1 cellular context compared by ENCODE assay signal in the genomic region with DNA sequence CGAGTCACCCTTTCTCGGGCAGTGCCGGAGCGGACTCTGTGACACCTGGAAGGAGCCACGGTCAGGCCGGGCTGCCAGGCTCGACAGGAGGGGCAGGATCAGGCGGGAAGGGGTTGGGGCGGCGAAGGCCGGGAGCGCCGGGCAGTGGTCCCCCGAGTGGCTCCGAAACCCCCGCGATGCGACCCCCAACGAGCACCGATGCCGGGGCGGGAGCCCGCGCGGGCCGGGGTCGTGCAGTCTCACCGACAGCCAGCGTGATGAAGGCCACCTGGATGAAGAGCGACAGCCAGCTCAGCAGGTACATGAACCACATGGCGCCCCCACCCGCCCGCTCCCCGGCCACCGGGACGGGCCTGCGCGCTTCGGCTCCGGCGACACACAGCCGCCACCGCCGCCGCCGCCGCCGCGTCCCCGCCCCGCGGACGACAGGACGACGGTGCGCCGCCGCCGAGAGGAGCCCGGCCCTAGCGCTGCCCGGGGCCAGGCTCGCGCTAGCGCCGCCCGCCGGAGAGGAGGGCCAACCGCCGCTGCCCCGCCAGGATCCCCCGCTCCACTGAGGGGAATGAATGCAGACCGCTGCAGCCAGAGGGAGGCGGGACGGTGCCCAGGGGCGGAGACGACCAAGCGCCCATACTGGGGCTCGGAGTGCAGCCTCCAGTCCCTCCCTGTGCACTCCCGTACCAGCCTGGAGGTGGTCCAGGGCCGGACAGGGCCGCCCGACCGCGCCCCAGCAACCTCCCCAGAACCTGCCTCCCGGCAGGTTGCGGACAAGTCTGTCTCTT.
TF ChIP-seq lines count a peak whose summit lies in the region.

TSS of gene TEX261 (minus strand) at position 429 of the 782 bp plus-strand sequence. CDS start at position 313, 116 bp downstream.

TF ChIP-seq in HepG2, 621 proteins besides CTCF, POLR2A, EP300 and RAD21 (continued from another document and continues in another):
- no peak for TF ChIP-seq CERS6 (CRISPR knock-in tag; IDR thresholded peaks at IDR 0.05)
- TF ChIP-seq THAP11 (CRISPR knock-in tag; IDR thresholded peaks at IDR 0.05) = peak; percentile 90
- TF ChIP-seq, protein P1, sequence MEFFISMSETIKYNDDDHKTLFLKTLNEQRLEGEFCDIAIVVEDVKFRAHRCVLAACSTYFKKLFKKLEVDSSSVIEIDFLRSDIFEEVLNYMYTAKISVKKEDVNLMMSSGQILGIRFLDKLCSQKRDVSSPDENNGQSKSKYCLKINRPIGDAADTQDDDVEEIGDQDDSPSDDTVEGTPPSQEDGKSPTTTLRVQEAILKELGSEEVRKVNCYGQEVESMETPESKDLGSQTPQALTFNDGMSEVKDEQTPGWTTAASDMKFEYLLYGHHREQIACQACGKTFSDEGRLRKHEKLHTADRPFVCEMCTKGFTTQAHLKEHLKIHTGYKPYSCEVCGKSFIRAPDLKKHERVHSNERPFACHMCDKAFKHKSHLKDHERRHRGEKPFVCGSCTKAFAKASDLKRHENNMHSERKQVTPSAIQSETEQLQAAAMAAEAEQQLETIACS (CRISPR knock-in tag; IDR thresholded peaks at IDR 0.05) = no peak; the same call in none of the 2 replicates
- no peak; the same call in 1 of the 2 replicates for TF ChIP-seq ZNF670 (CRISPR knock-in tag; IDR thresholded peaks at IDR 0.05; ENCODE audit: borderline replicate concordance)
- TF ChIP-seq ZNF260 (CRISPR knock-in tag; IDR thresholded peaks at IDR 0.05; ENCODE audit: borderline replicate concordance, low read depth) = no peak
- TF ChIP-seq, protein P2, sequence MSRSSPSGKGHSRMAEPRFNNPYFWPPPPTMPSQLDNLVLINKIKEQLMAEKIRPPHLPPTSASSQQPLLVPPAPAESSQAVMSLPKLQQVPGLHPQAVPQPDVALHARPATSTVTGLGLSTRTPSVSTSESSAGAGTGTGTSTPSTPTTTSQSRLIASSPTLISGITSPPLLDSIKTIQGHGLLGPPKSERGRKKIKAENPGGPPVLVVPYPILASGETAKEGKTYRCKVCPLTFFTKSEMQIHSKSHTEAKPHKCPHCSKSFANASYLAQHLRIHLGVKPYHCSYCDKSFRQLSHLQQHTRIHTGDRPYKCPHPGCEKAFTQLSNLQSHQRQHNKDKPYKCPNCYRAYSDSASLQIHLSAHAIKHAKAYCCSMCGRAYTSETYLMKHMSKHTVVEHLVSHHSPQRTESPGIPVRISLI (CRISPR knock-in tag; IDR thresholded peaks at IDR 0.05; ENCODE audit: borderline replicate concordance) = no peak
- no peak for TF ChIP-seq ZNF3 (CRISPR knock-in tag; IDR thresholded peaks at IDR 0.05)
- TF ChIP-seq MBNL3 (CRISPR knock-in tag; conservative IDR thresholded peaks at IDR 0.05) = no peak
- TF ChIP-seq FOXA1 (IDR thresholded peaks at IDR 0.05) = no peak
- no peak for TF ChIP-seq FOXA1 (CRISPR knock-in tag; IDR thresholded peaks at IDR 0.05)
- TF ChIP-seq PPARG (CRISPR knock-in tag; conservative IDR thresholded peaks at IDR 0.05) = peak; percentile 36; the same call in 1 of the 2 replicates
- TF ChIP-seq, protein P3, sequence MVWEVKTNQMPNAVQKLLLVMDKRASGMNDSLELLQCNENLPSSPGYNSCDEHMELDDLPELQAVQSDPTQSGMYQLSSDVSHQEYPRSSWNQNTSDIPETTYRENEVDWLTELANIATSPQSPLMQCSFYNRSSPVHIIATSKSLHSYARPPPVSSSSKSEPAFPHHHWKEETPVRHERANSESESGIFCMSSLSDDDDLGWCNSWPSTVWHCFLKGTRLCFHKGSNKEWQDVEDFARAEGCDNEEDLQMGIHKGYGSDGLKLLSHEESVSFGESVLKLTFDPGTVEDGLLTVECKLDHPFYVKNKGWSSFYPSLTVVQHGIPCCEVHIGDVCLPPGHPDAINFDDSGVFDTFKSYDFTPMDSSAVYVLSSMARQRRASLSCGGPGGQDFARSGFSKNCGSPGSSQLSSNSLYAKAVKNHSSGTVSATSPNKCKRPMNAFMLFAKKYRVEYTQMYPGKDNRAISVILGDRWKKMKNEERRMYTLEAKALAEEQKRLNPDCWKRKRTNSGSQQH (CRISPR knock-in tag; IDR thresholded peaks at IDR 0.05; ENCODE audit: low read depth) = peak; percentile 78; the same call in 1 of the 2 replicates
- no peak; the same call in 1 of the 2 replicates for TF ChIP-seq ZNF609 (CRISPR knock-in tag; IDR thresholded peaks at IDR 0.05; ENCODE audit: borderline replicate concordance)
- TF ChIP-seq ELF1 (CRISPR knock-in tag; IDR thresholded peaks at IDR 0.05) = no peak; the same call in 1 of the 2 replicates
- TF ChIP-seq GLI4 (CRISPR knock-in tag; IDR thresholded peaks at IDR 0.05; ENCODE audit: borderline replicate concordance) = peak; percentile 57; the same call in 1 of the 2 replicates
- TF ChIP-seq CHD4 (IDR thresholded peaks at IDR 0.05; ENCODE audit: borderline replicate concordance, low read length) = no peak
- peak; percentile 80 for TF ChIP-seq HIC2 (CRISPR knock-in tag; IDR thresholded peaks at IDR 0.05; ENCODE audit: low read depth)
- no peak for TF ChIP-seq ZNF337 (CRISPR knock-in tag; IDR thresholded peaks at IDR 0.05; ENCODE audit: borderline replicate concordance, low read depth)
- no peak for TF ChIP-seq ATF1 (CRISPR knock-in tag; IDR thresholded peaks at IDR 0.05)
- TF ChIP-seq HHEX (CRISPR knock-in tag; IDR thresholded peaks at IDR 0.05) = no peak
- TF ChIP-seq GTF2F1 (IDR thresholded peaks at IDR 0.05; ENCODE audit: low read length) = no peak
- no peak for TF ChIP-seq ZNF296 (CRISPR knock-in tag; conservative IDR thresholded peaks at IDR 0.05)
- no peak for TF ChIP-seq RBM39 (IDR thresholded peaks at IDR 0.05; ENCODE audit: low read depth, low read length, poor library complexity, severe bottlenecking)
- TF ChIP-seq ARNT (IDR thresholded peaks at IDR 0.05) = no peak
- TF ChIP-seq FOXM1 (CRISPR knock-in tag; IDR thresholded peaks at IDR 0.05) = 0 out of 2 replicates have a peak, but pooled peaks have one; percentile 6
- TF ChIP-seq ZNF468 (CRISPR knock-in tag; IDR thresholded peaks at IDR 0.05) = no peak
- TF ChIP-seq, protein P4, sequence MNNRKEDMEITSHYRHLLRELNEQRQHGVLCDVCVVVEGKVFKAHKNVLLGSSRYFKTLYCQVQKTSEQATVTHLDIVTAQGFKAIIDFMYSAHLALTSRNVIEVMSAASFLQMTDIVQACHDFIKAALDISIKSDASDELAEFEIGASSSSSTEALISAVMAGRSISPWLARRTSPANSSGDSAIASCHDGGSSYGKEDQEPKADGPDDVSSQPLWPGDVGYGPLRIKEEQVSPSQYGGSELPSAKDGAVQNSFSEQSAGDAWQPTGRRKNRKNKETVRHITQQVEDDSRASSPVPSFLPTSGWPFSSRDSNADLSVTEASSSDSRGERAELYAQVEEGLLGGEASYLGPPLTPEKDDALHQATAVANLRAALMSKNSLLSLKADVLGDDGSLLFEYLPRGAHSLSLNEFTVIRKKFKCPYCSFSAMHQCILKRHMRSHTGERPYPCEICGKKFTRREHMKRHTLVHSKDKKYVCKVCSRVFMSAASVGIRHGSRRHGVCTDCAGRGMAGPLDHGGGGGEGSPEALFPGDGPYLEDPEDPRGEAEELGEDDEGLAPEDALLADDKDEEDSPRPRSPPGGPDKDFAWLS (CRISPR knock-in tag; IDR thresholded peaks at IDR 0.05; ENCODE audit: borderline replicate concordance) = peak; percentile 53; the same call in 1 of the 2 replicates
- peak; percentile 81 for TF ChIP-seq ZNF543 (CRISPR knock-in tag; IDR thresholded peaks at IDR 0.05)
- TF ChIP-seq NCOR1 (IDR thresholded peaks at IDR 0.05; ENCODE audit: borderline replicate concordance, low read length) = no peak
- TF ChIP-seq HOXD1 (CRISPR knock-in tag; IDR thresholded peaks at IDR 0.05) = no peak
- TF ChIP-seq DRAP1 (CRISPR knock-in tag; IDR thresholded peaks at IDR 0.05) = peak; percentile 50; the same call in 1 of the 2 replicates
- peak; percentile 96 for TF ChIP-seq SPEN (CRISPR knock-in tag; IDR thresholded peaks at IDR 0.05; ENCODE audit: low read depth)
- peak; percentile 70; the same call in 1 of the 2 replicates for TF ChIP-seq CCDC6 (CRISPR knock-in tag; IDR thresholded peaks at IDR 0.05)
- 0 out of 2 replicates have a peak, but pooled peaks have one; percentile 38 for TF ChIP-seq RXRB (CRISPR knock-in tag; IDR thresholded peaks at IDR 0.05; ENCODE audit: borderline replicate concordance)
- TF ChIP-seq TEF (CRISPR knock-in tag; IDR thresholded peaks at IDR 0.05) = no peak
- no peak for TF ChIP-seq RBM22 (optimal IDR thresholded peaks at IDR 0.05; ENCODE audit: low read length)
- TF ChIP-seq ZFP36 (IDR thresholded peaks at IDR 0.05; ENCODE audit: borderline replicate concordance, low read depth, low read length, partially characterized antibody) = no peak
- TF ChIP-seq TSC22D2 (CRISPR knock-in tag; IDR thresholded peaks at IDR 0.05; ENCODE audit: borderline replicate concordance) = no peak
- TF ChIP-seq FLYWCH1 (CRISPR knock-in tag; IDR thresholded peaks at IDR 0.05) = no peak
- no peak for TF ChIP-seq AGO1 (IDR thresholded peaks at IDR 0.05; ENCODE audit: low read depth, low read length, poor library complexity, severe bottlenecking)
- no peak for TF ChIP-seq MIXL1 (CRISPR knock-in tag; IDR thresholded peaks at IDR 0.05)
- TF ChIP-seq, protein P5, sequence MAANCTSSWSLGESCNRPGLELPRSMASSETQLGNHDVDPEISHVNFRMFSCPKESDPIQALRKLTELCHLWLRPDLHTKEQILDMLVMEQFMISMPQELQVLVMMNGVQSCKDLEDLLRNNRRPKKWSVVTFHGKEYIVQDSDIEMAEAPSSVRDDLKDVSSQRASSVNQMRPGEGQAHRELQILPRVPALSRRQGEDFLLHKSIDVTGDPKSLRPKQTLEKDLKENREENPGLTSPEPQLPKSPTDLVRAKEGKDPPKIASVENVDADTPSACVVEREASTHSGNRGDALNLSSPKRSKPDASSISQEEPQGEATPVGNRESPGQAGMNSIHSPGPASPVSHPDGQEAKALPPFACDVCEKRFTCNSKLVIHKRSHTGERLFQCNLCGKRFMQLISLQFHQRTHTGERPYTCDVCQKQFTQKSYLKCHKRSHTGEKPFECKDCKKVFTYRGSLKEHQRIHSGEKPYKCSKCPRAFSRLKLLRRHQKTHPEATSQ (CRISPR knock-in tag; IDR thresholded peaks at IDR 0.05; ENCODE audit: borderline replicate concordance) = peak; percentile 80; the same call in 1 of the 2 replicates
- no peak for TF ChIP-seq JUND (CRISPR knock-in tag; IDR thresholded peaks at IDR 0.05)
